In the genomic region with DNA sequence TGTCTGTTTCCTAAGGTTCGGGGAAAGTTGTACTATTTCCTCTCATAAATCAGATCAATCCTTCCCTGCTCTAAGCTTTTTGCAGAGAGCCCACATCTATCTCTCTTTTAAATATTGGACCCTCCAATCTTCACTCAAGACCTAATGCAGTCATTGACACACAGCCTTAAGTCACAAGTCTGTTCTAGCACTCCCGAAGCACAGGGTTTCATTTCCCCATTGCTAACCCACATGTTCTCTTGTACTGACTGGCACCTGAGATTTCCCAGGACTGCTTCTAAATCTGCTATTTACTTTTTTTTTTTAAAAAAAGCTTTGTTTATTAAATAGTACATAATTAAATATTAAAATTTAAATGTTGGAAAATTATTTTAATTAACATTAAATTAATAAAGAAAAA, we compare ENCODE assay signal across 1 cellular context.
TF ChIP-seq lines count a peak whose summit lies in the region.

No MANE protein-coding gene starts in this region.

TF ChIP-seq in HepG2, 621 proteins besides CTCF, POLR2A, EP300 and RAD21 (continued from another document):
- TF ChIP-seq, protein P1, sequence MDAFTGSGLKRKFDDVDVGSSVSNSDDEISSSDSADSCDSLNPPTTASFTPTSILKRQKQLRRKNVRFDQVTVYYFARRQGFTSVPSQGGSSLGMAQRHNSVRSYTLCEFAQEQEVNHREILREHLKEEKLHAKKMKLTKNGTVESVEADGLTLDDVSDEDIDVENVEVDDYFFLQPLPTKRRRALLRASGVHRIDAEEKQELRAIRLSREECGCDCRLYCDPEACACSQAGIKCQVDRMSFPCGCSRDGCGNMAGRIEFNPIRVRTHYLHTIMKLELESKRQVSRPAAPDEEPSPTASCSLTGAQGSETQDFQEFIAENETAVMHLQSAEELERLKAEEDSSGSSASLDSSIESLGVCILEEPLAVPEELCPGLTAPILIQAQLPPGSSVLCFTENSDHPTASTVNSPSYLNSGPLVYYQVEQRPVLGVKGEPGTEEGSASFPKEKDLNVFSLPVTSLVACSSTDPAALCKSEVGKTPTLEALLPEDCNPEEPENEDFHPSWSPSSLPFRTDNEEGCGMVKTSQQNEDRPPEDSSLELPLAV (CRISPR knock-in tag; conservative IDR thresholded peaks at IDR 0.05; ENCODE audit: low read depth) = no peak
- TF ChIP-seq EED (CRISPR knock-in tag; IDR thresholded peaks at IDR 0.05) (no peak), EHMT2 (IDR thresholded peaks at IDR 0.05; ENCODE audit: borderline replicate concordance, low read depth, low read length) (no peak), TBX2 (CRISPR knock-in tag; IDR thresholded peaks at IDR 0.05; ENCODE audit: borderline replicate concordance) (no peak), U2AF2 (IDR thresholded peaks at IDR 0.05; ENCODE audit: low read depth, low read length) (no peak), ZNF746 (CRISPR knock-in tag; IDR thresholded peaks at IDR 0.05) (no peak), FOXJ3 (CRISPR knock-in tag; IDR thresholded peaks at IDR 0.05; ENCODE audit: borderline replicate concordance) (no peak)
